Comparison of ENCODE assay signal across 1 cellular context in the genomic region with DNA sequence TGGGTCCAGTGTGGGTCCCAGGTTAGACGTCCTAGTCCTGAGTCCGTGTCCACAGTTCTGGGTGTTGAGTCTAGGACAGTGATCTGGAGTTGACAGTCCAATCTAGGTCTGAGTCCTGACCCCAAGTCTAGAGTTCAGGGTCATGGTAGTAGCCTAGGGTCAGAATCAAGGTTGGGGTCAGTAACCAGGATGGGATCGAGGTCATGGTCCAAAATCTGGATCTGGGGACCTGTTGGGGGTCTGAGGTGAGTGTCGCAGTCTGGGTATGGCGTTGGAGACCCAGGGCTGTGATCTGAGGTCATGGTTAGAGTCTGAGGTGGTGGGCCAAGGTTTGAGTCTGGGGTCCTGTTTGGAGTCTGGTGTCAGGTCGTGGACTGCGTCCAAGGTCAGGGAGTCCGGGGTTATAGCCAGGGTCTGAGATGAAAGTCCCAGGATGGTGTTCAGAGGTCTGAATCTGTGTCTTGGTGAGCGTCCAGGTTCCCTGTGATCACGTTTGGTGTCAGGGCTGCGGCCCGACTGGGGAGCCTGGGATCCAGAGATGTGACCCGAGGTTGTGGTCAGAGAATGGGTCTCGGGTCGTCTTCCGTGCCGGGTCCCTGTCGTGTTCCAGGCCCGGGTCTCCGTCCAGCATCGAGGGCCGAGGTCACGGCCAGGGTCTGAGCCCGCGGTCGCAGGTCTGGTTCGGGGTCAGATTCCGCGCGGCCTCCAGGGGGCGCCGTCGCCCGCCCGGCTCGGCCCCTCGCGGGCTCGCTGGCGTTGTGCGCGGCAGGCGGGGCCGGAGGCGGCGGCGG.
TF ChIP-seq lines count a peak whose summit lies in the region.

No MANE protein-coding gene starts in this region.

TF ChIP-seq in HepG2, 621 proteins besides CTCF, POLR2A, EP300 and RAD21 (continued from another document and continues in another):
- TF ChIP-seq, protein P1, sequence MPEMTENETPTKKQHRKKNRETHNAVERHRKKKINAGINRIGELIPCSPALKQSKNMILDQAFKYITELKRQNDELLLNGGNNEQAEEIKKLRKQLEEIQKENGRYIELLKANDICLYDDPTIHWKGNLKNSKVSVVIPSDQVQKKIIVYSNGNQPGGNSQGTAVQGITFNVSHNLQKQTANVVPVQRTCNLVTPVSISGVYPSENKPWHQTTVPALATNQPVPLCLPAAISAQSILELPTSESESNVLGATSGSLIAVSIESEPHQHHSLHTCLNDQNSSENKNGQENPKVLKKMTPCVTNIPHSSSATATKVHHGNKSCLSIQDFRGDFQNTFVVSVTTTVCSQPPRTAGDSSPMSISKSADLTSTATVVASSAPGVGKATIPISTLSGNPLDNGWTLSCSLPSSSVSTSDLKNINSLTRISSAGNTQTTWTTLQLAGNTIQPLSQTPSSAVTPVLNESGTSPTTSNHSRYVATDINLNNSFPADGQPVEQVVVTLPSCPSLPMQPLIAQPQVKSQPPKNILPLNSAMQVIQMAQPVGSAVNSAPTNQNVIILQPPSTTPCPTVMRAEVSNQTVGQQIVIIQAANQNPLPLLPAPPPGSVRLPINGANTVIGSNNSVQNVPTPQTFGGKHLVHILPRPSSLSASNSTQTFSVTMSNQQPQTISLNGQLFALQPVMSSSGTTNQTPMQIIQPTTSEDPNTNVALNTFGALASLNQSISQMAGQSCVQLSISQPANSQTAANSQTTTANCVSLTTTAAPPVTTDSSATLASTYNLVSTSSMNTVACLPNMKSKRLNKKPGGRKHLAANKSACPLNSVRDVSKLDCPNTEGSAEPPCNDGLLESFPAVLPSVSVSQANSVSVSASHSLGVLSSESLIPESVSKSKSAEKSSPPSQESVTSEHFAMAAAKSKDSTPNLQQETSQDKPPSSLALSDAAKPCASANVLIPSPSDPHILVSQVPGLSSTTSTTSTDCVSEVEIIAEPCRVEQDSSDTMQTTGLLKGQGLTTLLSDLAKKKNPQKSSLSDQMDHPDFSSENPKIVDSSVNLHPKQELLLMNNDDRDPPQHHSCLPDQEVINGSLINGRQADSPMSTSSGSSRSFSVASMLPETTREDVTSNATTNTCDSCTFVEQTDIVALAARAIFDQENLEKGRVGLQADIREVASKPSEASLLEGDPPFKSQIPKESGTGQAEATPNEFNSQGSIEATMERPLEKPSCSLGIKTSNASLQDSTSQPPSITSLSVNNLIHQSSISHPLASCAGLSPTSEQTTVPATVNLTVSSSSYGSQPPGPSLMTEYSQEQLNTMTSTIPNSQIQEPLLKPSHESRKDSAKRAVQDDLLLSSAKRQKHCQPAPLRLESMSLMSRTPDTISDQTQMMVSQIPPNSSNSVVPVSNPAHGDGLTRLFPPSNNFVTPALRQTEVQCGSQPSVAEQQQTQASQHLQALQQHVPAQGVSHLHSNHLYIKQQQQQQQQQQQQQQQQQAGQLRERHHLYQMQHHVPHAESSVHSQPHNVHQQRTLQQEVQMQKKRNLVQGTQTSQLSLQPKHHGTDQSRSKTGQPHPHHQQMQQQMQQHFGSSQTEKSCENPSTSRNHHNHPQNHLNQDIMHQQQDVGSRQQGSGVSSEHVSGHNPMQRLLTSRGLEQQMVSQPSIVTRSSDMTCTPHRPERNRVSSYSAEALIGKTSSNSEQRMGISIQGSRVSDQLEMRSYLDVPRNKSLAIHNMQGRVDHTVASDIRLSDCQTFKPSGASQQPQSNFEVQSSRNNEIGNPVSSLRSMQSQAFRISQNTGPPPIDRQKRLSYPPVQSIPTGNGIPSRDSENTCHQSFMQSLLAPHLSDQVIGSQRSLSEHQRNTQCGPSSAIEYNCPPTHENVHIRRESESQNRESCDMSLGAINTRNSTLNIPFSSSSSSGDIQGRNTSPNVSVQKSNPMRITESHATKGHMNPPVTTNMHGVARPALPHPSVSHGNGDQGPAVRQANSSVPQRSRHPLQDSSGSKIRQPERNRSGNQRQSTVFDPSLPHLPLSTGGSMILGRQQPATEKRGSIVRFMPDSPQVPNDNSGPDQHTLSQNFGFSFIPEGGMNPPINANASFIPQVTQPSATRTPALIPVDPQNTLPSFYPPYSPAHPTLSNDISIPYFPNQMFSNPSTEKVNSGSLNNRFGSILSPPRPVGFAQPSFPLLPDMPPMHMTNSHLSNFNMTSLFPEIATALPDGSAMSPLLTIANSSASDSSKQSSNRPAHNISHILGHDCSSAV (CRISPR knock-in tag; IDR thresholded peaks at IDR 0.05; ENCODE audit: borderline replicate concordance), result no peak
- TF ChIP-seq, protein P2, sequence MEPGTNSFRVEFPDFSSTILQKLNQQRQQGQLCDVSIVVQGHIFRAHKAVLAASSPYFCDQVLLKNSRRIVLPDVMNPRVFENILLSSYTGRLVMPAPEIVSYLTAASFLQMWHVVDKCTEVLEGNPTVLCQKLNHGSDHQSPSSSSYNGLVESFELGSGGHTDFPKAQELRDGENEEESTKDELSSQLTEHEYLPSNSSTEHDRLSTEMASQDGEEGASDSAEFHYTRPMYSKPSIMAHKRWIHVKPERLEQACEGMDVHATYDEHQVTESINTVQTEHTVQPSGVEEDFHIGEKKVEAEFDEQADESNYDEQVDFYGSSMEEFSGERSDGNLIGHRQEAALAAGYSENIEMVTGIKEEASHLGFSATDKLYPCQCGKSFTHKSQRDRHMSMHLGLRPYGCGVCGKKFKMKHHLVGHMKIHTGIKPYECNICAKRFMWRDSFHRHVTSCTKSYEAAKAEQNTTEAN (CRISPR knock-in tag; conservative IDR thresholded peaks at IDR 0.05), result no peak
- TF ChIP-seq, protein P3, sequence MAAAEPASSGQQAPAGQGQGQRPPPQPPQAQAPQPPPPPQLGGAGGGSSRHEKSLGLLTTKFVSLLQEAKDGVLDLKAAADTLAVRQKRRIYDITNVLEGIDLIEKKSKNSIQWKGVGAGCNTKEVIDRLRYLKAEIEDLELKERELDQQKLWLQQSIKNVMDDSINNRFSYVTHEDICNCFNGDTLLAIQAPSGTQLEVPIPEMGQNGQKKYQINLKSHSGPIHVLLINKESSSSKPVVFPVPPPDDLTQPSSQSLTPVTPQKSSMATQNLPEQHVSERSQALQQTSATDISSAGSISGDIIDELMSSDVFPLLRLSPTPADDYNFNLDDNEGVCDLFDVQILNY (CRISPR knock-in tag; conservative IDR thresholded peaks at IDR 0.05), result no peak
- TF ChIP-seq RFX3 (CRISPR knock-in tag; IDR thresholded peaks at IDR 0.05), result no peak
- TF ChIP-seq HDAC1 (CRISPR knock-in tag; IDR thresholded peaks at IDR 0.05), result peak; percentile 41; the same call in 1 of the 2 replicates
- no peak for TF ChIP-seq KLF16 (CRISPR knock-in tag; IDR thresholded peaks at IDR 0.05)
- TF ChIP-seq REPIN1 (CRISPR knock-in tag; IDR thresholded peaks at IDR 0.05; ENCODE audit: borderline replicate concordance, low read depth), result no peak
- no peak for TF ChIP-seq TBX2 (CRISPR knock-in tag; IDR thresholded peaks at IDR 0.05; ENCODE audit: borderline replicate concordance)
- TF ChIP-seq KMT2A (CRISPR knock-in tag; IDR thresholded peaks at IDR 0.05), result peak; percentile 65; the same call in 1 of the 2 replicates
- TF ChIP-seq, protein P4, sequence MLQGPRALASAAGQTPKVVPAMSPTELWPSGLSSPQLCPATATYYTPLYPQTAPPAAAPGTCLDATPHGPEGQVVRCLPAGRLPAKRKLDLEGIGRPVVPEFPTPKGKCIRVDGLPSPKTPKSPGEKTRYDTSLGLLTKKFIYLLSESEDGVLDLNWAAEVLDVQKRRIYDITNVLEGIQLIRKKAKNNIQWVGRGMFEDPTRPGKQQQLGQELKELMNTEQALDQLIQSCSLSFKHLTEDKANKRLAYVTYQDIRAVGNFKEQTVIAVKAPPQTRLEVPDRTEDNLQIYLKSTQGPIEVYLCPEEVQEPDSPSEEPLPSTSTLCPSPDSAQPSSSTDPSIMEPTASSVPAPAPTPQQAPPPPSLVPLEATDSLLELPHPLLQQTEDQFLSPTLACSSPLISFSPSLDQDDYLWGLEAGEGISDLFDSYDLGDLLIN (CRISPR knock-in tag; IDR thresholded peaks at IDR 0.05; ENCODE audit: borderline replicate concordance), result no peak
- no peak for TF ChIP-seq PHF5A (CRISPR knock-in tag; IDR thresholded peaks at IDR 0.05; ENCODE audit: low read depth, unreplicated experiment)
- TF ChIP-seq ZZZ3 (CRISPR knock-in tag; IDR thresholded peaks at IDR 0.05; ENCODE audit: borderline replicate concordance), result no peak
- TF ChIP-seq U2AF2 (IDR thresholded peaks at IDR 0.05; ENCODE audit: low read depth, low read length), result no peak
- no peak for TF ChIP-seq ZNF251 (CRISPR knock-in tag; IDR thresholded peaks at IDR 0.05)
- TF ChIP-seq, protein P5, sequence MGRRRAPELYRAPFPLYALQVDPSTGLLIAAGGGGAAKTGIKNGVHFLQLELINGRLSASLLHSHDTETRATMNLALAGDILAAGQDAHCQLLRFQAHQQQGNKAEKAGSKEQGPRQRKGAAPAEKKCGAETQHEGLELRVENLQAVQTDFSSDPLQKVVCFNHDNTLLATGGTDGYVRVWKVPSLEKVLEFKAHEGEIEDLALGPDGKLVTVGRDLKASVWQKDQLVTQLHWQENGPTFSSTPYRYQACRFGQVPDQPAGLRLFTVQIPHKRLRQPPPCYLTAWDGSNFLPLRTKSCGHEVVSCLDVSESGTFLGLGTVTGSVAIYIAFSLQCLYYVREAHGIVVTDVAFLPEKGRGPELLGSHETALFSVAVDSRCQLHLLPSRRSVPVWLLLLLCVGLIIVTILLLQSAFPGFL (CRISPR knock-in tag; IDR thresholded peaks at IDR 0.05), result no peak
- TF ChIP-seq ZSCAN20 (CRISPR knock-in tag; IDR thresholded peaks at IDR 0.05; ENCODE audit: borderline replicate concordance), result no peak
- TF ChIP-seq HNF4G (IDR thresholded peaks at IDR 0.05; ENCODE audit: borderline replicate concordance, low read depth, low read length), result no peak
- no peak; the same call in 1 of the 2 replicates for TF ChIP-seq HNF4G (CRISPR knock-in tag; IDR thresholded peaks at IDR 0.05; ENCODE audit: borderline replicate concordance, low read depth)
- no peak for TF ChIP-seq ESRRA (CRISPR knock-in tag; IDR thresholded peaks at IDR 0.05; ENCODE audit: low read depth)
- TF ChIP-seq ZNF776 (CRISPR knock-in tag; IDR thresholded peaks at IDR 0.05), result no peak
- no peak for TF ChIP-seq PCBP2 (optimal IDR thresholded peaks at IDR 0.05; ENCODE audit: low read depth, low read length, poor library complexity, severe bottlenecking)
- TF ChIP-seq, protein P6, sequence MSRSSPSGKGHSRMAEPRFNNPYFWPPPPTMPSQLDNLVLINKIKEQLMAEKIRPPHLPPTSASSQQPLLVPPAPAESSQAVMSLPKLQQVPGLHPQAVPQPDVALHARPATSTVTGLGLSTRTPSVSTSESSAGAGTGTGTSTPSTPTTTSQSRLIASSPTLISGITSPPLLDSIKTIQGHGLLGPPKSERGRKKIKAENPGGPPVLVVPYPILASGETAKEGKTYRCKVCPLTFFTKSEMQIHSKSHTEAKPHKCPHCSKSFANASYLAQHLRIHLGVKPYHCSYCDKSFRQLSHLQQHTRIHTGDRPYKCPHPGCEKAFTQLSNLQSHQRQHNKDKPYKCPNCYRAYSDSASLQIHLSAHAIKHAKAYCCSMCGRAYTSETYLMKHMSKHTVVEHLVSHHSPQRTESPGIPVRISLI (CRISPR knock-in tag; IDR thresholded peaks at IDR 0.05; ENCODE audit: borderline replicate concordance), result no peak
- no peak for TF ChIP-seq ZNF543 (CRISPR knock-in tag; IDR thresholded peaks at IDR 0.05)
- TF ChIP-seq, protein P7, sequence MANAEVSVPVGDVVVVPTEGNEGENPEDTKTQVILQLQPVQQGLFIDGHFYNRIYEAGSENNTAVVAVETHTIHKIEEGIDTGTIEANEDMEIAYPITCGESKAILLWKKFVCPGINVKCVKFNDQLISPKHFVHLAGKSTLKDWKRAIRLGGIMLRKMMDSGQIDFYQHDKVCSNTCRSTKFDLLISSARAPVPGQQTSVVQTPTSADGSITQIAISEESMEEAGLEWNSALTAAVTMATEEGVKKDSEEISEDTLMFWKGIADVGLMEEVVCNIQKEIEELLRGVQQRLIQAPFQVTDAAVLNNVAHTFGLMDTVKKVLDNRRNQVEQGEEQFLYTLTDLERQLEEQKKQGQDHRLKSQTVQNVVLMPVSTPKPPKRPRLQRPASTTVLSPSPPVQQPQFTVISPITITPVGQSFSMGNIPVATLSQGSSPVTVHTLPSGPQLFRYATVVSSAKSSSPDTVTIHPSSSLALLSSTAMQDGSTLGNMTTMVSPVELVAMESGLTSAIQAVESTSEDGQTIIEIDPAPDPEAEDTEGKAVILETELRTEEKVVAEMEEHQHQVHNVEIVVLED (CRISPR knock-in tag; IDR thresholded peaks at IDR 0.05; ENCODE audit: borderline replicate concordance), result 0 out of 2 replicates have a peak, but pooled peaks have one; percentile 49
- TF ChIP-seq ZIK1 (CRISPR knock-in tag; IDR thresholded peaks at IDR 0.05; ENCODE audit: borderline replicate concordance, low read depth), result 0 out of 2 replicates have a peak, but pooled peaks have one; percentile 28
- no peak for TF ChIP-seq HES4 (CRISPR knock-in tag; IDR thresholded peaks at IDR 0.05; ENCODE audit: borderline replicate concordance)
- no peak for TF ChIP-seq HMGA1 (CRISPR knock-in tag; conservative IDR thresholded peaks at IDR 0.05)
- no peak for TF ChIP-seq CBX1 (IDR thresholded peaks at IDR 0.05; ENCODE audit: low read depth)
- no peak for TF ChIP-seq SYNCRIP (IDR thresholded peaks at IDR 0.05; ENCODE audit: insufficient read depth, low read depth, low read length)
- TF ChIP-seq, protein P8, sequence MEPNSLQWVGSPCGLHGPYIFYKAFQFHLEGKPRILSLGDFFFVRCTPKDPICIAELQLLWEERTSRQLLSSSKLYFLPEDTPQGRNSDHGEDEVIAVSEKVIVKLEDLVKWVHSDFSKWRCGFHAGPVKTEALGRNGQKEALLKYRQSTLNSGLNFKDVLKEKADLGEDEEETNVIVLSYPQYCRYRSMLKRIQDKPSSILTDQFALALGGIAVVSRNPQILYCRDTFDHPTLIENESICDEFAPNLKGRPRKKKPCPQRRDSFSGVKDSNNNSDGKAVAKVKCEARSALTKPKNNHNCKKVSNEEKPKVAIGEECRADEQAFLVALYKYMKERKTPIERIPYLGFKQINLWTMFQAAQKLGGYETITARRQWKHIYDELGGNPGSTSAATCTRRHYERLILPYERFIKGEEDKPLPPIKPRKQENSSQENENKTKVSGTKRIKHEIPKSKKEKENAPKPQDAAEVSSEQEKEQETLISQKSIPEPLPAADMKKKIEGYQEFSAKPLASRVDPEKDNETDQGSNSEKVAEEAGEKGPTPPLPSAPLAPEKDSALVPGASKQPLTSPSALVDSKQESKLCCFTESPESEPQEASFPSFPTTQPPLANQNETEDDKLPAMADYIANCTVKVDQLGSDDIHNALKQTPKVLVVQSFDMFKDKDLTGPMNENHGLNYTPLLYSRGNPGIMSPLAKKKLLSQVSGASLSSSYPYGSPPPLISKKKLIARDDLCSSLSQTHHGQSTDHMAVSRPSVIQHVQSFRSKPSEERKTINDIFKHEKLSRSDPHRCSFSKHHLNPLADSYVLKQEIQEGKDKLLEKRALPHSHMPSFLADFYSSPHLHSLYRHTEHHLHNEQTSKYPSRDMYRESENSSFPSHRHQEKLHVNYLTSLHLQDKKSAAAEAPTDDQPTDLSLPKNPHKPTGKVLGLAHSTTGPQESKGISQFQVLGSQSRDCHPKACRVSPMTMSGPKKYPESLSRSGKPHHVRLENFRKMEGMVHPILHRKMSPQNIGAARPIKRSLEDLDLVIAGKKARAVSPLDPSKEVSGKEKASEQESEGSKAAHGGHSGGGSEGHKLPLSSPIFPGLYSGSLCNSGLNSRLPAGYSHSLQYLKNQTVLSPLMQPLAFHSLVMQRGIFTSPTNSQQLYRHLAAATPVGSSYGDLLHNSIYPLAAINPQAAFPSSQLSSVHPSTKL (CRISPR knock-in tag; IDR thresholded peaks at IDR 0.05), result no peak
- TF ChIP-seq TOE1 (CRISPR knock-in tag; IDR thresholded peaks at IDR 0.05), result no peak
- no peak for TF ChIP-seq ATM (IDR thresholded peaks at IDR 0.05; ENCODE audit: borderline replicate concordance)
- TF ChIP-seq NFYC (CRISPR knock-in tag; IDR thresholded peaks at IDR 0.05), result no peak
- no peak for TF ChIP-seq BRD4 (CRISPR knock-in tag; IDR thresholded peaks at IDR 0.05)
- 0 out of 2 replicates have a peak, but pooled peaks have one; percentile 49 for TF ChIP-seq CCDC6 (CRISPR knock-in tag; IDR thresholded peaks at IDR 0.05)
- no peak for TF ChIP-seq ZNF230 (CRISPR knock-in tag; IDR thresholded peaks at IDR 0.05)
